8 cellular contexts compared by ENCODE assay signal in the genomic region with DNA sequence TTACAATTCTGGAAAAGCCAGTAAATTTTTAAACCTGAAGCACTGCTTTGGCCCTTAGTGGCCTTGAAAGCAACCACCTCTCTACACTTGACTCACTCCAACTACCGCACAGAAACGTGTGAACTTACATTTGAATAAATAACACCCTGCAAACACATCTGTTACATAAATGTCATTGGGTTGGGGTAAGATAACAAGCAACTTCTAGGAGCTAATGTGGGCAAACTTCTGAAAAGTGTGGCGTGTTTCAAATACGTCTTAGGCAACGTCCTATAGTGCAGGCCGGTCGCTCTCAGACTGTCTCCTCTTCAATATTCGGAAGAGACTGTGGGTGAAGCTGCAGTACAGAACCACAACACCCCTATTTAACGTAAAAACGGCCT.
DNase-seq lines count a peak whose midpoint lies in the region; ATAC-seq and TF ChIP-seq lines count a peak whose summit lies in the region.

No MANE protein-coding gene starts in this region.

- H3K27me3 ChIP-seq in neutrophil, result peaks cover 10% of the 10 kb centered on the region

- ATAC-seq in GM18858 (IDR thresholded peaks at IDR 0.05; ENCODE audit: unreplicated experiment) (peak; percentile 11), HG03064 (IDR thresholded peaks at IDR 0.05; ENCODE audit: low read depth, unreplicated experiment) (peak; percentile 36)

- TF ChIP-seq CTCF in fibroblast of pulmonary artery (IDR thresholded peaks at IDR 0.05; ENCODE audit: low read length, missing control alignments) (no peak), neutrophil (IDR thresholded peaks at IDR 0.05) (no peak)

- H3K4me1 ChIP-seq in neutrophil (ENCODE audit: control insufficient read depth in 1 of 2, insufficient read depth in 1 of 2, low read depth in 1 of 2, low read length in 1 of 2), result peaks cover 16 to 17% of the 10 kb centered on the region in 2 experiments

- peak overlapping the region; percentile 28 for H3K27ac ChIP-seq in neutrophil

- peak overlapping the region; percentile 84 for H3K4me3 ChIP-seq in fibroblast of pulmonary artery (replicated peaks; ENCODE audit: low read depth, low read length)
- H3K4me3 ChIP-seq in neutrophil (ENCODE audit: low read depth in 1 of 2, low read length in 1 of 2), result peak overlapping the region; percentile 74 to 82

- DNase-seq in Ammon's horn (ENCODE audit: low spot score) (peak; percentile 9), SW480 (ENCODE audit: low spot score) (peak; percentile 23), fibroblast of pulmonary artery (ENCODE audit: low read depth) (peak; percentile 12), cerebellar cortex (ENCODE audit: low spot score) (no peak), COLO829 (ENCODE audit: low spot score) (no peak)

- H3K36me3 ChIP-seq in neutrophil, result peaks cover 12% of the 10 kb centered on the region

- H3K9me3 ChIP-seq in neutrophil, result no peaks in the 10 kb centered on the region

Comparison
In these comparisons a context has a peak if more than half of its experiments do, and no peak if none do; other contexts are left out.
1. DNase-seq: peak in Ammon's horn (single experiment), SW480 (single experiment) and fibroblast of pulmonary artery (single experiment); none in cerebellar cortex (single experiment) and COLO829 (single experiment).